Comparison of ENCODE assay signal across 27 cellular contexts in genomic region chr18:48376934-48377333, GRCh38. TPM values are rescaled to one million over a fixed set of nuclear protein-coding genes. Genes with fewer than 3 reads are reported as not detected.
"Had no signal": no experiment of that assay in that cellular context is flagged by ENCODE, and none has a peak within 500 bp of the region (broad histone marks: within the 10 kb centered on the region; RNA-seq: fewer than 3 reads in every experiment).

No MANE protein-coding gene starts in this region.

- ATAC-seq: left cardiac atrium; left lobe of liver; mucosa of descending colon; naive thymus-derived CD4-positive, alpha-beta T cell; natural killer cell treated with Interleukin-12 subunit alpha and Interleukin-12 subunit beta and Interleukin-15 and Interleukin-18, amount 100 ng/mL, for 72 hours; pancreas; right cardiac atrium; sciatic nerve; stimulated activated naive B cell treated with anti-CD40 and anti-IgM and Interleukin-4, amounts not matched to agents 10 μg/mL and 1 μg/mL and 100 μg/mL, for 72 hours; stimulated activated naive CD8-positive, alpha-beta T cell treated with anti-CD3 and anti-CD28 coated beads, Interleukin-15, Interleukin-2, amounts not matched to agents 100 U/mL and 50 U/mL, for 24 hours had no signal

- H3K4me3 ChIP-seq: hepatocyte, mucosa of descending colon, pancreas, prostate gland, skin epidermis, stomach, testis, tibial artery, vagina had no signal

- H3K27me3 Mint-ChIP-seq: type B pancreatic cell had no signal

- H3K4me3 Mint-ChIP-seq: memory B cell; naive thymus-derived CD4-positive, alpha-beta T cell; natural killer cell treated with Interleukin-12 subunit alpha and Interleukin-12 subunit beta and Interleukin-15 and Interleukin-18, amount 100 ng/mL, for 72 hours; stimulated activated naive B cell treated with anti-CD40 and anti-IgM and Interleukin-4, amounts not matched to agents 10 μg/mL and 1 μg/mL and 100 μg/mL, for 72 hours; type B pancreatic cell had no signal

- DNase-seq: kidney glomerular epithelial cell; left cardiac atrium; midbrain; mucosa of descending colon; naive thymus-derived CD4-positive, alpha-beta T cell; nucleus accumbens; pancreas; posterior cingulate gyrus; right cardiac atrium; stimulated activated CD4-positive, alpha-beta T cell treated with anti-CD3 and anti-CD28 coated beads, Interleukin-12 subunit alpha, Interleukin-12 subunit beta, amount 100 ng/mL, for 4 hours; stimulated activated CD4-positive, alpha-beta T cell treated with anti-CD3 and anti-CD28 coated beads, Interleukin-15, amount 100 ng/mL, for 24 hours; stimulated activated CD4-positive, alpha-beta T cell treated with anti-CD3 and anti-CD28 coated beads, Interleukin-2, amount 100 ng/mL, for 24 hours; stimulated activated CD4-positive, alpha-beta T cell treated with anti-CD3 and anti-CD28 coated beads, Interleukin-4, amount 100 ng/mL, for 1 hour; stimulated activated naive B cell treated with anti-CD40 and anti-IgM and Interleukin-4, amounts not matched to agents 10 μg/mL and 1 μg/mL and 100 μg/mL, for 72 hours; stimulated activated naive CD8-positive, alpha-beta T cell treated with anti-CD3 and anti-CD28 coated beads, Interleukin-15, Interleukin-2, amounts not matched to agents 100 U/mL and 50 U/mL, for 24 hours; stomach; testis; tibial artery had no signal

- H3K27ac Mint-ChIP-seq: memory B cell; naive thymus-derived CD4-positive, alpha-beta T cell; natural killer cell treated with Interleukin-12 subunit alpha and Interleukin-12 subunit beta and Interleukin-15 and Interleukin-18, amount 100 ng/mL, for 72 hours; stimulated activated naive B cell treated with anti-CD40 and anti-IgM and Interleukin-4, amounts not matched to agents 10 μg/mL and 1 μg/mL and 100 μg/mL, for 72 hours; type B pancreatic cell had no signal

- H3K9me3 Mint-ChIP-seq: memory B cell; naive thymus-derived CD4-positive, alpha-beta T cell; natural killer cell treated with Interleukin-12 subunit alpha and Interleukin-12 subunit beta and Interleukin-15 and Interleukin-18, amount 100 ng/mL, for 72 hours; type B pancreatic cell had no signal

- H3K27me3 ChIP-seq: hepatocyte, pancreas, testis, tibial artery, vagina had no signal

- H3K36me3 ChIP-seq: pancreas, prostate gland, stomach, tibial artery, vagina had no signal

- H3K27ac ChIP-seq: hepatocyte, pancreas, prostate gland, skin epidermis, stomach, testis, tibial artery, vagina had no signal

- H2AFZ ChIP-seq: hepatocyte had no signal

- H3K36me3 Mint-ChIP-seq: memory B cell; natural killer cell treated with Interleukin-12 subunit alpha and Interleukin-12 subunit beta and Interleukin-15 and Interleukin-18, amount 100 ng/mL, for 72 hours; stimulated activated naive B cell treated with anti-CD40 and anti-IgM and Interleukin-4, amounts not matched to agents 10 μg/mL and 1 μg/mL and 100 μg/mL, for 72 hours; type B pancreatic cell had no signal

- H3K4me1 Mint-ChIP-seq: memory B cell; naive thymus-derived CD4-positive, alpha-beta T cell; stimulated activated naive B cell treated with anti-CD40 and anti-IgM and Interleukin-4, amounts not matched to agents 10 μg/mL and 1 μg/mL and 100 μg/mL, for 72 hours had no signal

- H3K79me2 ChIP-seq: hepatocyte had no signal

- H3K4me1 ChIP-seq: pancreas, prostate gland had no signal

- H3K4me2 ChIP-seq: hepatocyte had no signal

- H3K9me3 ChIP-seq: mucosa of descending colon, pancreas, prostate gland, stomach, testis, tibial artery, vagina had no signal

RNA-seq across cellular contexts. Expression of gene ZBTB7C, which starts 32.2 kb away (rescaled TPM):
- total RNA-seq: natural killer cell treated with Interleukin-12 subunit alpha and Interleukin-12 subunit beta and Interleukin-15 and Interleukin-18, amount 100 ng/mL, for 72 hours had no signal
- polyA plus RNA-seq: naive thymus-derived CD4-positive, alpha-beta T cell had no signal
